Comparison of ENCODE assay signal across 16 cellular contexts in genomic region chr2:133532919-133533318, GRCh38. TPM values are rescaled to one million over a fixed set of nuclear protein-coding genes. Genes with fewer than 3 reads are reported as not detected.
DNase-seq lines count a peak whose midpoint lies in the region; ATAC-seq and TF ChIP-seq lines count a peak whose summit lies in the region.
"Had no signal": no experiment of that assay in that cellular context is flagged by ENCODE, and none has a peak within 500 bp of the region (broad histone marks: within the 10 kb centered on the region; RNA-seq: fewer than 3 reads in every experiment).

No MANE protein-coding gene starts in this region.

- POLR2A ChIA-PET in A673 (lab: Charles Lee; ENCODE audit: low non-redundant PET) = no interaction called here

- no peak overlapping the region for H3K4me2 ChIP-seq in fibroblast of lung (ENCODE audit: extremely low read depth, insufficient read depth, low read length)

- ATAC-seq in HG03432 (IDR thresholded peaks at IDR 0.05; ENCODE audit: unreplicated experiment) (no peak), GM21786 (IDR thresholded peaks at IDR 0.05; ENCODE audit: unreplicated experiment) (no peak)
- ATAC-seq: left ventricle myocardium superior, sciatic nerve had no signal

- H3K4me1 ChIP-seq in A673 (ENCODE audit: insufficient read depth, low read length, poor library complexity, severe bottlenecking) (peaks cover 37% of the 10 kb centered on the region), fibroblast of lung (ENCODE audit: control insufficient read depth, extremely low read depth, insufficient read depth, low read length) (no peaks in the 10 kb centered on the region), esophagus muscularis mucosa (no peaks in the 10 kb centered on the region)
- H3K4me1 ChIP-seq: uterus had no signal

- CTCF ChIA-PET in A673 (lab: Charles Lee) = interaction anchor here (1.1 kb wide), 1 partner anchor 28 kb away, joined by 7 read pairs; no protein-coding TSS in a partner anchor

- peak; percentile 63 for DNase-seq in A673 (ENCODE audit: low spot score)
- DNase-seq in HPDE6-E6E7 (ENCODE audit: extremely low spot score) = peak; percentile 72
- peak; percentile 30 for DNase-seq in T1000 (lab: John Stamatoyannopoulos, UW)
- peak; percentile 32 to 75 for DNase-seq in fibroblast of lung (ENCODE audit: low read depth in 2 of 2)
- DNase-seq in esophagus muscularis mucosa (ENCODE audit: extremely low spot score) = no peak
- DNase-seq in cerebellum (ENCODE audit: low spot score) = no peak
- DNase-seq: activated B cell treated with CpG ODN at 0.5 μM for 24 hours; activated CD8-positive, alpha-beta memory T cell treated with anti-CD3 and anti-CD28 coated beads for 24 hours; GOT3; left ventricle myocardium superior; SHP77; uterus had no signal

- TF ChIP-seq EP300 in esophagus muscularis mucosa (IDR thresholded peaks at IDR 0.05) = no peak

- no peak overlapping the region for H2AFZ ChIP-seq in fibroblast of lung (ENCODE audit: low read length)

- no peak for TF ChIP-seq POLR2A in esophagus muscularis mucosa (IDR thresholded peaks at IDR 0.05; ENCODE audit: low read depth)

- intact Hi-C loops in A673 (cut with micrococcal nuclease; ENCODE audit: unreplicated experiment) (no loop called here), esophagus muscularis mucosa (cut with DNase I) (no loop called here)

- H3K9me3 ChIP-seq in A673 (ENCODE audit: low read depth, low read length, poor library complexity, severe bottlenecking) = peaks cover 13% of the 10 kb centered on the region
- no peaks in the 10 kb centered on the region for H3K9me3 ChIP-seq in fibroblast of lung (ENCODE audit: control insufficient read depth, insufficient read depth, low read depth, low read length)
- H3K9me3 ChIP-seq in esophagus muscularis mucosa = no peaks in the 10 kb centered on the region
- H3K9me3 ChIP-seq: uterus had no signal

- TF ChIP-seq CTCF in A673 (conservative IDR thresholded peaks at IDR 0.05; ENCODE audit: low read depth, low read length) = peak; percentile 38; the same call in 1 of the 2 replicates
- TF ChIP-seq CTCF in fibroblast of lung (conservative IDR thresholded peaks at IDR 0.05 in 1 of 2, IDR thresholded peaks at IDR 0.05 in 1 of 2; ENCODE audit: low read depth in 1 of 2, low read length in 2 of 2) = peak in 1 of 2 donors; percentile 3
- TF ChIP-seq CTCF in esophagus muscularis mucosa (IDR thresholded peaks at IDR 0.05) = no peak

- no peaks in the 10 kb centered on the region for H4K20me1 ChIP-seq in fibroblast of lung (ENCODE audit: control insufficient read depth, extremely low read depth, insufficient read depth, low read length)

- WGBS in esophagus muscularis mucosa = 89% methylated on average over 4 of the region's 4 CpGs

- no peak overlapping the region for H3K9ac ChIP-seq in fibroblast of lung (ENCODE audit: insufficient read depth, low read length)

- H3K79me2 ChIP-seq in fibroblast of lung (ENCODE audit: control insufficient read depth, insufficient read depth, low read length) = no peaks in the 10 kb centered on the region

- H3K4me3 ChIP-seq in A673 (ENCODE audit: low read depth, low read length, poor library complexity, severe bottlenecking) (no peak overlapping the region), fibroblast of lung (replicated peaks in 1 of 4; ENCODE audit: control extremely low read depth in 1 of 4, insufficient read depth in 1 of 4, low read depth in 3 of 4, low read length in 4 of 4) (no peak overlapping the region), esophagus muscularis mucosa (no peak overlapping the region)
- H3K4me3 ChIP-seq: uterus had no signal

- H3K27ac ChIP-seq in A673 (ENCODE audit: low read depth, low read length, poor library complexity, severe bottlenecking) (peak overlapping the region; percentile 68), fibroblast of lung (ENCODE audit: insufficient read depth, low read length) (no peak overlapping the region), esophagus muscularis mucosa (replicated peaks in 1 of 4) (no peak overlapping the region)
- H3K27ac ChIP-seq: uterus had no signal

- H3K36me3 ChIP-seq in A673 (ENCODE audit: insufficient read depth, low read length, poor library complexity, severe bottlenecking) (no peaks in the 10 kb centered on the region), fibroblast of lung (ENCODE audit: control insufficient read depth, insufficient read depth, low read length) (no peaks in the 10 kb centered on the region), esophagus muscularis mucosa (no peaks in the 10 kb centered on the region)
- H3K36me3 ChIP-seq: uterus had no signal

- H3K27me3 ChIP-seq in A673 (replicated peaks; ENCODE audit: insufficient read depth, low read depth, low read length, poor library complexity) (no peaks in the 10 kb centered on the region), fibroblast of lung (ENCODE audit: control insufficient read depth, insufficient read depth, low read length) (no peaks in the 10 kb centered on the region), esophagus muscularis mucosa (no peaks in the 10 kb centered on the region)
- H3K27me3 ChIP-seq: uterus had no signal

- no TSS peak for BruUV-seq in A673 (replicated peaks; lab: Mats Ljungman, UMichigan)

RNA-seq across cellular contexts. Expression of gene NCKAP5, which starts 35.3 kb away (rescaled TPM):
- total RNA-seq in A673 (2021) (26.6 and 33.1 TPM in 2 replicates), fibroblast of lung (1.0 and 2.6 TPM in 2 replicates), esophagus muscularis mucosa (1 to 10 TPM in 2 of 4 donors, under 1 TPM in 2; 0.33 to 1.8 (median 1.0) TPM), cerebellum (25.3 TPM)
- polyA plus RNA-seq in fibroblast of lung = 1.9 and 6.2 TPM in 2 replicates
- polyA plus RNA-seq in fibroblast of lung (2012) = 1.5 and 5.5 TPM in 2 replicates
- polyA minus RNA-seq in fibroblast of lung (ENCODE audit: low replicate concordance) = 2.8 and 11.9 TPM in 2 replicates
- total RNA-seq: activated B cell treated with CpG ODN at 0.5 μM for 24 hours; activated T-helper 1 cell treated with anti-CD3 and anti-CD28 coated beads, Interleukin-12 subunit alpha, Interleukin-12 subunit beta, Interleukin-2, Interleukin-4 antibody, amounts not matched to agents 30 ng/mL and 10 ng/mL and 1 ng/mL, durations not matched to agents 14 hours and 24 hours and 36 hours had no signal

Comparison
In these comparisons a context has a peak if more than half of its experiments do, and no peak if none do; other contexts are left out.
1. DNase-seq: peak in A673 (single experiment), HPDE6-E6E7 (single experiment), T1000 (single experiment) and fibroblast of lung (2 of 2); none in esophagus muscularis mucosa (single experiment) and cerebellum (single experiment).